Comparison of ENCODE assay signal across 29 cellular contexts in the genomic region with DNA sequence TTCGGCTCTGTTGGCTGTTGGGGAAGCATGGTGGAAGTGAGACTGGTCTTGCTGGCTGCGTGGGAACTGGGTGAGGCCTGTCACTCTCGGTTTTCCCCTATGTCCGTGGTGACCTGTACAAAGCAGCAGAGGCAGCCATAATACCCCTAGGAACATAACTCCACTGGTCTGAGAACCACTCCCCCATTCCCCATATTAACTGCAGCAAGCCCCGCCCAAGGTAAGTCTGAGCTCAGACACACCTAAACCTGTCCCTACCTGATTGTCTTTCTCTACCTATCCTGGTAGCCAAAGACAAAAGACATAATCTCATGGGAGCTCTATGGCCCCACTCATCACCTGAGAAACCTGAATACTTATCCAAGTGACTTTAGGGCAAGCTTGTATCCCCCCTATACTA.
"Had no signal": no experiment of that assay in that cellular context is flagged by ENCODE, and none has a peak within 500 bp of the region (broad histone marks: within the 10 kb centered on the region; RNA-seq: fewer than 3 reads in every experiment).

No MANE protein-coding gene starts in this region.

- H3K4me1 ChIP-seq: colonic mucosa, lower lobe of right lung, neural progenitor cell, prostate gland, right atrium auricular region, suprapubic skin, transverse colon had no signal

- H3K4me2 ChIP-seq: neural progenitor cell, smooth muscle cell had no signal

- DNase-seq: colonic mucosa; effector CD8-positive, alpha-beta T cell; endodermal cell; hypothalamus; immature natural killer cell; islet precursor cell; kidney glomerular epithelial cell; left ventricle myocardium superior; lower lobe of right lung; mesenchymal stem cell; naive thymus-derived CD4-positive, alpha-beta T cell; nucleus accumbens; stimulated activated CD4-positive, alpha-beta T cell treated with anti-CD3 and anti-CD28 coated beads, Interleukin-12 subunit alpha, Interleukin-12 subunit beta, amount 100 ng/mL, for 4 hours; stimulated activated CD4-positive, alpha-beta T cell treated with anti-CD3 and anti-CD28 coated beads, Interleukin-1b, Interleukin-23, amount 100 ng/mL, for 48 hours; stimulated activated CD4-positive, alpha-beta T cell treated with anti-CD3 and anti-CD28 coated beads, Interleukin-4, amount 100 ng/mL, for 1 hour; stimulated activated CD8-positive, alpha-beta memory T cell treated with anti-CD3 and anti-CD28 coated beads, Interleukin-4, amount 100 ng/mL, for 48 hours; stimulated activated naive CD4-positive, alpha-beta T cell; stimulated activated naive CD8-positive, alpha-beta T cell treated with anti-CD3 and anti-CD28 coated beads, Interleukin-15, amount 100 ng/mL, for 72 hours; transverse colon had no signal

- H3K27me3 ChIP-seq: colonic mucosa, neural progenitor cell, right atrium auricular region, suprapubic skin, transverse colon had no signal

- H3K36me3 Mint-ChIP-seq: naive thymus-derived CD4-positive, alpha-beta T cell; neural progenitor cell had no signal

- H3K27ac ChIP-seq: colonic mucosa, epithelial cell of prostate, lower lobe of right lung, neural progenitor cell, prostate gland, right atrium auricular region, suprapubic skin, transverse colon had no signal

- ATAC-seq: left ventricle myocardium superior; lower lobe of right lung; naive thymus-derived CD4-positive, alpha-beta T cell; sciatic nerve; stimulated activated naive CD8-positive, alpha-beta T cell treated with anti-CD3 and anti-CD28 coated beads, Interleukin-15, amount 100 ng/mL, for 72 hours had no signal

- H3K27ac Mint-ChIP-seq: dendritic cell treated with granulocyte-macrophage colony-stimulating factor and Interleukin-4, amounts not matched to agents 40 ng/mL and 50 ng/mL, for 4 days; endodermal cell; immature natural killer cell; naive thymus-derived CD4-positive, alpha-beta T cell; nephron; neural progenitor cell; stimulated activated naive CD8-positive, alpha-beta T cell treated with anti-CD3 and anti-CD28 coated beads, Interleukin-15, amount 100 ng/mL, for 72 hours had no signal

- H3K27me3 Mint-ChIP-seq: dendritic cell treated with granulocyte-macrophage colony-stimulating factor and Interleukin-4, amounts not matched to agents 40 ng/mL and 50 ng/mL, for 4 days had no signal

- H3K4me1 Mint-ChIP-seq: endodermal cell; immature natural killer cell; naive thymus-derived CD4-positive, alpha-beta T cell; nephron; stimulated activated naive CD8-positive, alpha-beta T cell treated with anti-CD3 and anti-CD28 coated beads, Interleukin-15, amount 100 ng/mL, for 72 hours had no signal

- H3K36me3 ChIP-seq: colonic mucosa, lower lobe of right lung, neural progenitor cell, prostate gland, right atrium auricular region, suprapubic skin, transverse colon had no signal

- H3K4me3 ChIP-seq: colonic mucosa, lower lobe of right lung, neural progenitor cell, prostate gland, right atrium auricular region, smooth muscle cell, suprapubic skin, transverse colon had no signal

- H3K4me3 Mint-ChIP-seq: dendritic cell treated with granulocyte-macrophage colony-stimulating factor and Interleukin-4, amounts not matched to agents 40 ng/mL and 50 ng/mL, for 4 days; endodermal cell; immature natural killer cell; mesothelial cell of epicardium; naive thymus-derived CD4-positive, alpha-beta T cell; nephron; neural progenitor cell; stimulated activated naive CD8-positive, alpha-beta T cell treated with anti-CD3 and anti-CD28 coated beads, Interleukin-15, amount 100 ng/mL, for 72 hours had no signal

- H3K9me3 ChIP-seq: colonic mucosa, lower lobe of right lung, prostate gland, transverse colon had no signal
